16 cellular contexts compared by ENCODE assay signal in the genomic region with DNA sequence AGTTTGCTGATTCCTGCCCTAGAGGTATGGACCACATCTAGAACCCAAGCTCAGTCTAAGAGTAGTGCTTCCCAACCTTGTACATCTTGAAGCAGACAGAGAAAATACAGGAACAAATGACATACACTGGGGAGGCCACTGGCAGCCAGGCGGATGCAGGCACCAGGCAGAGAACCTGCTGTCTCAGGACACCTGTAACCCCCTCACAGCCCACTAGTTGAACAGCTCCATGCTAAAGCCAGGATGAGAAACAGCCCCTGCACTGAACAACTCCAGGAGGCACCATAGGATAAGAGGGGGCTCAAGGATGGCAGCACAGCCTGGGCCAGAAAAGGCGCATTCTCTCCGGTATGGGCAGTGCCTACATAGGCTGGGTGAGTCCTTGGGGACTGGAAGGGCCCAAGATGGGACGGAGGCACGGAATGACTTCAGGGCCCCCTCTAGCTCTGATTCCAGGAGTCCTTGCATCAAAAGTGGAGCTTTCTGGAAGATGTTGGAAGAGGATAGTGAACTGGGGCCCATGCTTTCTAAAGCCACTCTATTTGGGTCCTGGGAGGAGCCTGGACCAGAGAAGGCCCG. TPM values are rescaled to one million over a fixed set of nuclear protein-coding genes. Genes with fewer than 3 reads are reported as not detected.
DNase-seq lines count a peak whose midpoint lies in the region; ATAC-seq and TF ChIP-seq lines count a peak whose summit lies in the region.
"Had no signal": no experiment of that assay in that cellular context is flagged by ENCODE, and none has a peak within 500 bp of the region (broad histone marks: within the 10 kb centered on the region; RNA-seq: fewer than 3 reads in every experiment).

No MANE protein-coding gene starts in this region.

- peak overlapping the region; percentile 76 for H3K27ac Mint-ChIP-seq in MCF 10A (ENCODE audit: low read depth, unreplicated experiment)
- peak overlapping the region in 4 of 6 donors; percentile 42 to 99 (median 89) for H3K27ac Mint-ChIP-seq in naive B cell
- H3K27ac Mint-ChIP-seq: progenitor cell of endocrine pancreas had no signal

- H3K4me1 ChIP-seq in mammary epithelial cell (ENCODE audit: insufficient read depth, low read length) (peaks cover 20% of the 10 kb centered on the region), thyroid gland (peaks cover 45 to 59% of the 10 kb centered on the region in 2 donors)

- H3K27ac ChIP-seq in mammary epithelial cell (ENCODE audit: insufficient read depth, low read depth, low read length) (no peak overlapping the region), RWPE1 (peak overlapping the region; percentile 17; the same call in 1 of the 2 replicates), thyroid gland (peak overlapping the region in 2 of 3 donors; percentile 34 to 51)
- H3K27ac ChIP-seq: left lung had no signal

- no peaks in the 10 kb centered on the region for H3K27me3 Mint-ChIP-seq in MCF 10A (ENCODE audit: insufficient read depth, unreplicated experiment)
- no peaks in the 10 kb centered on the region for H3K27me3 Mint-ChIP-seq in naive B cell
- H3K27me3 Mint-ChIP-seq: progenitor cell of endocrine pancreas had no signal

- H3K36me3 Mint-ChIP-seq in MCF 10A (ENCODE audit: insufficient read depth, unreplicated experiment): peaks cover 46% of the 10 kb centered on the region
- H3K36me3 Mint-ChIP-seq in naive B cell: peaks cover 18 to 25% of the 10 kb centered on the region in 2 donors

- ATAC-seq in naive B cell (ENCODE audit: low read depth in 2 of 2) (no peak), GM21737 (IDR thresholded peaks at IDR 0.05; ENCODE audit: unreplicated experiment) (no peak)
- ATAC-seq: left lung had no signal

- CTCF ChIA-PET in MCF 10A (lab: Yijun Ruan, JAX): interaction anchor here (0.6 to 8.2 kb wide), 15 partner anchors 10 to 330 kb away, joined by 3 to 83 read pairs (median 4); partner anchors contain the start of gene MEF2D
- CTCF ChIA-PET in mammary epithelial cell (lab: Charles Lee; ENCODE audit: low non-redundant PET): no interaction called here
- CTCF ChIA-PET in RWPE1 (lab: Yijun Ruan, JAX): interaction anchor here (1.0 kb wide), 1 partner anchor 15 kb away, joined by 5 read pairs; no protein-coding TSS in a partner anchor

- H3K4me3 ChIP-seq in mammary epithelial cell (replicated peaks in 1 of 3; ENCODE audit: insufficient read depth in 1 of 3, low read depth in 2 of 3, low read length in 3 of 3) (no peak overlapping the region), thyroid gland (replicated peaks in 1 of 3) (no peak overlapping the region)
- H3K4me3 ChIP-seq: left lung had no signal

- H3K36me3 ChIP-seq in mammary epithelial cell (ENCODE audit: insufficient read depth, low read length) (peaks cover 6% of the 10 kb centered on the region), thyroid gland (peaks cover 31 to 32% of the 10 kb centered on the region in 2 donors)

- POLR2A ChIA-PET in MCF 10A (lab: Yijun Ruan, JAX): interaction anchor here (0.6 to 4.8 kb wide), 6 partner anchors 11 to 546 kb away, joined by 3 to 33 read pairs (median 3); partner anchors contain the start of gene MEF2D
- POLR2A ChIA-PET in RWPE1 (lab: Yijun Ruan, JAX; ENCODE audit: low non-redundant PET): no interaction called here

- H3K4me3 Mint-ChIP-seq in MCF 10A (ENCODE audit: unreplicated experiment) (no peak overlapping the region), naive B cell (no peak overlapping the region)

- BruUV-seq in MCF 10A (replicated peaks; lab: Mats Ljungman, UMichigan): no TSS peak
- BruUV-seq in mammary epithelial cell (replicated peaks; lab: Mats Ljungman, UMichigan): no TSS peak

- H3K9me3 ChIP-seq in mammary epithelial cell (replicated peaks; ENCODE audit: insufficient read depth, low read length) (no peaks in the 10 kb centered on the region), thyroid gland (no peaks in the 10 kb centered on the region)
- H3K9me3 ChIP-seq: left lung had no signal

- H4K20me1 ChIP-seq in mammary epithelial cell (ENCODE audit: insufficient read depth, low read length): peaks cover 6% of the 10 kb centered on the region

- H3K9me3 Mint-ChIP-seq in MCF 10A (ENCODE audit: unreplicated experiment) (peaks cover 7% of the 10 kb centered on the region), naive B cell (no peaks in the 10 kb centered on the region)

- TF ChIP-seq POLR2A in thyroid gland (IDR thresholded peaks at IDR 0.05): no peak

- in situ Hi-C loops in mammary epithelial cell (cut with MboI; ENCODE audit: low sequenced_read_pairs in 2 of 2): no loop called here

- H3K27me3 ChIP-seq in mammary epithelial cell (ENCODE audit: insufficient read depth, low read length) (no peaks in the 10 kb centered on the region), thyroid gland (no peaks in the 10 kb centered on the region)
- H3K27me3 ChIP-seq: left lung had no signal

- H3K9ac ChIP-seq in mammary epithelial cell (ENCODE audit: insufficient read depth, low read length): no peak overlapping the region

- DNase-seq in MCF 10A (ENCODE audit: unreplicated experiment): no peak
- no peak for DNase-seq in mammary epithelial cell
- no peak for DNase-seq in RWPE1 (ENCODE audit: low spot score)
- no peak for DNase-seq in naive B cell
- no peak for DNase-seq in thyroid gland
- DNase-seq in cortex of kidney (lab: John Stamatoyannopoulos, UW): no peak
- no peak for DNase-seq in NCI-H524 (lab: John Stamatoyannopoulos, UW)
- DNase-seq: activated CD4-positive, alpha-beta T cell treated with anti-CD3 and anti-CD28 coated beads for 1 hour; activated T-cell treated with anti-CD3 and anti-CD28 coated beads, Interleukin-2, amount 50 U/mL, for 1 hour; foreskin melanocyte; left lung; NCI-H2029 treated with DMSO at 0.1 percent for 48 hours; NCI-H510A; SHP77 treated with DMSO at 0.1 percent for 48 hours had no signal

- intact Hi-C loops in MCF 10A (cut with micrococcal nuclease): no loop called here
- intact Hi-C loops in mammary epithelial cell (cut with micrococcal nuclease): loop anchor here (5.0 kb wide), 1 partner anchor 88 kb away; the partner anchor contains the start of gene IQGAP3
- intact Hi-C loops in thyroid gland (cut with DNase I): no loop called here

- no peak overlapping the region for H2AFZ ChIP-seq in mammary epithelial cell (ENCODE audit: low read depth, low read length)

- H3K79me2 ChIP-seq in mammary epithelial cell (ENCODE audit: insufficient read depth, low read length): peaks cover 60% of the 10 kb centered on the region

- no peak overlapping the region for H3K4me2 ChIP-seq in mammary epithelial cell (ENCODE audit: insufficient read depth, low read depth, low read length)

- TF ChIP-seq CTCF in MCF 10A (IDR thresholded peaks at IDR 0.05; ENCODE audit: unreplicated experiment) (no peak), mammary epithelial cell (conservative IDR thresholded peaks at IDR 0.05 in 1 of 2, IDR thresholded peaks at IDR 0.05 in 1 of 2; ENCODE audit: extremely low read depth in 1 of 2, insufficient read depth in 1 of 2, low read depth in 1 of 2, low read length in 2 of 2) (no peak), RWPE1 (conservative IDR thresholded peaks at IDR 0.05; ENCODE audit: low read depth) (no peak), thyroid gland (IDR thresholded peaks at IDR 0.05) (no peak)

- dilution Hi-C loops in mammary epithelial cell (cut with HindIII; ENCODE audit: low sequenced_read_pairs): loop anchor here (5.0 kb wide), 2 partner anchors 53 to 88 kb away; partner anchors contain the start of gene IQGAP3

- peaks cover 55% of the 10 kb centered on the region for H3K4me1 Mint-ChIP-seq in MCF 10A (ENCODE audit: insufficient read depth, unreplicated experiment)
- H3K4me1 Mint-ChIP-seq in naive B cell: peaks cover 64 to 94% (median 85%) of the 10 kb centered on the region in 3 donors

- 93% methylated on average over 6 of the region's 6 CpGs for WGBS in mammary epithelial cell (ENCODE audit: low coverage, missing lambda C conversion rate)
- WGBS in thyroid gland, 2 donors: 69 to 93% methylated on average over 6 of the region's 6 CpGs

RNA-seq across cellular contexts. Expression of gene MEF2D, which starts 16.0 kb away (rescaled TPM):
- 113 and 131 TPM in 2 replicates for total RNA-seq in MCF 10A (2022)
- 10 to 100 TPM in 1 of 2 donors, 1 to 10 TPM in 1; 9.2 to 34.3 TPM for total RNA-seq in mammary epithelial cell
- 11.4 TPM for polyA plus RNA-seq in mammary epithelial cell
- polyA minus RNA-seq in mammary epithelial cell: 9.6 TPM
- polyA plus RNA-seq in naive B cell (ENCODE audit: low read depth in 6 of 6): 10 to 100 TPM in 3 of 6 donors, 1 to 10 TPM in 3; 6.9 to 15.8 (median 9.1) TPM
- 10 to 100 TPM; 26.4 to 80.6 (median 32.0) TPM for total RNA-seq in thyroid gland
